ENCODE assay signal across 6 cellular contexts in the genomic region with DNA sequence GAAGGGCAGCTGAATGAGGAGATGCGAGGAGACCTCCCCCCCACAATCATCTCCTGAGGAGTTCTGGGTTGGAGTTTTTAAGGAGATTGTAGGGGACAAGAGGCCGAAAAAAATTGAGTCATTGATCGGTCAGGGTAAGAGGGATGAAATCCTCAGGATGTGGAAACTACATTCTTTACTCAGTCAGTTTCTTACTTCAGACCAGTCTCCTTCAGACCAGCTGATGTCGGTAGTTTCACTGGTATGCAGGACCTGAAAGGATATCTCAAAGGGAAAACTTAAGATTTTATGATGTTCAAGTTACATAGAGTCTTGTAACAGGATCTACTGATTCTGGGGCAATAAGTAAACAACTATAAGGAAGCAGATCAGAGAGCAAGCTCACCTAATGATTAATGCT.
"Had no signal": no experiment of that assay in that cellular context is flagged by ENCODE, and none has a peak within 500 bp of the region (broad histone marks: within the 10 kb centered on the region; RNA-seq: fewer than 3 reads in every experiment).

No MANE protein-coding gene starts in this region.

- H2AFZ ChIP-seq: GM23338 had no signal

- H3K4me3 Mint-ChIP-seq: GM23338, H9, HFFc6, IgD-negative memory B cell had no signal

- H3K27ac Mint-ChIP-seq: GM23338, H9, HFFc6, IgD-negative memory B cell had no signal

- H3K4me2 ChIP-seq: GM23338 had no signal

- DNase-seq: H9, HCEC 1CT, HFFc6, KBM-7 had no signal

- H3K36me3 Mint-ChIP-seq: IgD-negative memory B cell had no signal

- H3K4me1 Mint-ChIP-seq: IgD-negative memory B cell had no signal

- ATAC-seq: GM23338 had no signal

- H3K4me3 ChIP-seq: GM23338 had no signal
